In the genomic region with DNA sequence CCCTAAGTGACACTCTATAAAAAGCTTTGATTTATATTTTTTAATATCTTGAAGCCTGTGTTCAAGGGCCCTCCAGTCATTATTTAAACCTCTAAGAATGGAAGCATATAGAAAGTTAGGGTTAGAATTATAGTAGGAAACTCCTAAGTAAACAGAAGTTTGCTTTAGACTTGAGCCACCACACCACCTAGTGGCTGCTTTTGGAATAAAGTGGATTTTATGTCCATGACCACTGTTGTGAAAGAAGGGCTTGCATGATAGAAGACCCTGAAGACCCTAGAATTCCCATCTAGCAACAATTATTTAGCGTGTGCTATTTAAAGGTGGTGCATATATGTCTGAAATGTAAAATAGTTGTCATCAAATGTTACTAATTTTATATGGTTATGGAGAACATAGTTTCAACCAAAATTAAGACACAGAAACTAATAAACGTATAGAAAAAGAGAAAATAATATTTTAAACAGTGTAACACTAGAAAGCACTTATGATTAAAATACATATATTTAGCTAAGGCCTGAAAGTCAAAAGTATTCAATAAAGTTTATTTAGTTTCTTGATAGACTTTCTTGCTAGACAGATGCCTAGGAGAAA, we compare ENCODE assay signal across 1 cellular context.
TF ChIP-seq lines count a peak whose summit lies in the region.

No MANE protein-coding gene starts in this region.

TF ChIP-seq in endothelial cell of umbilical vein, 7 proteins besides CTCF, POLR2A, EP300 and RAD21:
- TF ChIP-seq JUN (IDR thresholded peaks at IDR 0.05; ENCODE audit: borderline replicate concordance, insufficient read depth, insufficient read length, low read depth) (no peak), POLR2AphosphoS5 (IDR thresholded peaks at IDR 0.05; ENCODE audit: insufficient read depth, low read depth, low read length) (no peak), EZH2 (IDR thresholded peaks at IDR 0.05; ENCODE audit: borderline replicate concordance, low read depth, low read length, severe bottlenecking) (no peak), MAX (IDR thresholded peaks at IDR 0.05; ENCODE audit: insufficient read depth, insufficient read length) (no peak), MYC (IDR thresholded peaks at IDR 0.05; ENCODE audit: low read depth, low read length) (no peak), FOS (IDR thresholded peaks at IDR 0.05; ENCODE audit: borderline replicate concordance, insufficient read depth, low read length) (no peak), GATA2 (IDR thresholded peaks at IDR 0.05; ENCODE audit: insufficient read depth, insufficient read length, low read depth, low read length) (no peak)
